ENCODE assay signal across 20 cellular contexts in genomic region chr11:35747638-35748037, GRCh38.
DNase-seq lines count a peak whose midpoint lies in the region; ATAC-seq, FAIRE-seq and TF ChIP-seq lines count a peak whose summit lies in the region.
"Had no signal": no experiment of that assay in that cellular context is flagged by ENCODE, and none has a peak within 500 bp of the region (broad histone marks: within the 10 kb centered on the region; RNA-seq: fewer than 3 reads in every experiment).

No MANE protein-coding gene starts in this region.

- TF ChIP-seq EP300 in HepG2 (IDR thresholded peaks at IDR 0.05; ENCODE audit: low read depth in 2 of 2, low read length in 2 of 2), result no peak
- TF ChIP-seq EP300 in HepG2 (CRISPR knock-in tag; IDR thresholded peaks at IDR 0.05; ENCODE audit: borderline replicate concordance), result no peak

- H3K4me1 ChIP-seq in HepG2 (ENCODE audit: insufficient read depth, low read length) (peaks cover 26% of the 10 kb centered on the region), right lobe of liver (peaks cover 0 to 34% (median 10%) of the 10 kb centered on the region in 4 donors), spleen (no peaks in the 10 kb centered on the region)
- H3K4me1 ChIP-seq: stomach, uterus had no signal

- no peak for ATAC-seq in HepG2
- ATAC-seq in right lobe of liver, result no peak
- no peak for ATAC-seq in GM21390 (IDR thresholded peaks at IDR 0.05; ENCODE audit: unreplicated experiment)
- ATAC-seq: GM12878; natural killer cell treated with Interleukin-12 subunit alpha and Interleukin-12 subunit beta and Interleukin-15 and Interleukin-18, amount 100 ng/mL, for 72 hours had no signal

- no peak overlapping the region for H3K4me2 ChIP-seq in HepG2 (ENCODE audit: low read depth, low read length)

- in situ Hi-C loops in HepG2 (cut with HindIII; ENCODE audit: extremely low pct_ligation_motif_present, low pct_unique_long_range_greater_than_20kb), result no loop called here

- intact Hi-C loops in HepG2 (cut with micrococcal nuclease; ENCODE audit: unreplicated experiment) (no loop called here), right lobe of liver (cut with DNase I) (loop anchor here in 1 of 2 donors (10.0 kb wide), 1 partner anchor 57 kb away; no protein-coding TSS in a partner anchor), spleen (cut with DNase I; ENCODE audit: low total_unique reads) (no loop called here)

- BruUV-seq in HepG2 (replicated peaks; lab: Mats Ljungman, UMichigan), result no TSS peak

- no peak overlapping the region for H3K9ac ChIP-seq in HepG2 (ENCODE audit: insufficient read depth, low read depth, low read length)

- TF ChIP-seq CTCF in HepG2 (CRISPR knock-in tag; IDR thresholded peaks at IDR 0.05) (no peak), right lobe of liver (IDR thresholded peaks at IDR 0.05) (no peak), spleen (IDR thresholded peaks at IDR 0.05 in 8 of 11, conservative IDR thresholded peaks at IDR 0.05 in 3 of 11) (no peak)

- H3K4me3 ChIP-seq in HepG2 (replicated peaks in 1 of 3; ENCODE audit: insufficient read depth in 1 of 3, low read depth in 2 of 3, low read length in 3 of 3), result no peak overlapping the region
- H3K4me3 ChIP-seq in right lobe of liver, result no peak overlapping the region
- no peak overlapping the region for H3K4me3 ChIP-seq in spleen
- H3K4me3 ChIP-seq: esophagus muscularis mucosa, GM12878, stomach, uterus had no signal

- H3K36me3 ChIP-seq in HepG2 (replicated peaks in 1 of 2; ENCODE audit: control insufficient read depth in 1 of 2, insufficient read depth in 2 of 2, low read length in 2 of 2) (peaks cover 3 to 17% of the 10 kb centered on the region in 2 experiments; a peak in 4 of 5 replicates), right lobe of liver (no peaks in the 10 kb centered on the region), spleen (peaks cover 0 to 29% (median 0%) of the 10 kb centered on the region in 6 donors)
- H3K36me3 ChIP-seq: uterus had no signal

- TF ChIP-seq POLR2A in HepG2 (IDR thresholded peaks at IDR 0.05; ENCODE audit: insufficient read depth in 1 of 2, low read depth in 2 of 2, low read length in 2 of 2), result no peak
- no peak for TF ChIP-seq POLR2A in right lobe of liver (IDR thresholded peaks at IDR 0.05)
- TF ChIP-seq POLR2A in erythroblast (IDR thresholded peaks at IDR 0.05; ENCODE audit: low read length), result no peak
- no peak for TF ChIP-seq POLR2A in spleen (IDR thresholded peaks at IDR 0.05)

- H3K27ac ChIP-seq in HepG2 (ENCODE audit: extremely low read length, insufficient read depth, low read length), result no peak overlapping the region
- no peak overlapping the region for H3K27ac ChIP-seq in right lobe of liver
- no peak overlapping the region for H3K27ac ChIP-seq in spleen
- H3K27ac ChIP-seq: esophagus muscularis mucosa, stomach, uterus had no signal

- no peak for TF ChIP-seq RAD21 in HepG2 (CRISPR knock-in tag; IDR thresholded peaks at IDR 0.05)

- no peak overlapping the region for H2AFZ ChIP-seq in HepG2 (ENCODE audit: low read length)

- no peak for FAIRE-seq in HepG2 (lab: Jason Lieb, UNC)
- FAIRE-seq: GM12878 had no signal

- POLR2A ChIA-PET in HepG2 (lab: Yijun Ruan, JAX), result no interaction called here

- no peaks in the 10 kb centered on the region for H3K79me2 ChIP-seq in HepG2 (ENCODE audit: insufficient read depth, low read length)

- DNase-seq in HepG2 (ENCODE audit: low spot score) (no peak), right lobe of liver (no peak), NCI-H2171 (lab: John Stamatoyannopoulos, UW) (peak; percentile 74), cerebellum (ENCODE audit: low spot score) (peak; percentile 67), erythroblast (lab: John Stamatoyannopoulos, UW) (no peak), spleen (no peak), EL (no peak)
- DNase-seq: ACHN; activated CD4-positive, alpha-beta T cell treated with anti-CD3 and anti-CD28 coated beads, Interleukin-2, amount 10 ng/mL, durations not matched to agents 7 days and 5 days; activated naive CD4-positive, alpha-beta T cell treated with anti-CD3 and anti-CD28 coated beads, Interleukin-2, amount 50 U/mL, for 16 hours; activated T-cell treated with anti-CD3 and anti-CD28 coated beads for 4 hours; CD4-positive, alpha-beta T cell; KG1; NCI-H446 treated with DMSO at 0.1 percent for 48 hours; stomach; uterus had no signal

- 98% methylated on average over 4 of the region's 4 CpGs for WGBS in HepG2 (ENCODE audit: low lambda C conversion rate)
- 83% methylated on average over 2 of the region's 4 CpGs for WGBS in right lobe of liver (ENCODE audit: insufficient coverage, low coverage, low lambda C conversion rate, missing lambda C conversion rate)
- WGBS in spleen, 5 donors, result 92 to 99% (median 97%) methylated on average over 4 of the region's 4 CpGs

- H3K9me3 ChIP-seq in HepG2 (ENCODE audit: low read length), result no peaks in the 10 kb centered on the region
- no peaks in the 10 kb centered on the region for H3K9me3 ChIP-seq in right lobe of liver
- H3K9me3 ChIP-seq in spleen, result no peaks in the 10 kb centered on the region
- H3K9me3 ChIP-seq: esophagus muscularis mucosa, stomach, uterus had no signal

- CTCF ChIA-PET in HepG2 (lab: Yijun Ruan, JAX; ENCODE audit: low intra/inter-chr PET ratio, low total read pairs), result no interaction called here

- no peaks in the 10 kb centered on the region for H3K27me3 ChIP-seq in HepG2 (ENCODE audit: control insufficient read depth in 1 of 2, insufficient read depth in 2 of 2, low read length in 2 of 2)
- H3K27me3 ChIP-seq in right lobe of liver, result no peaks in the 10 kb centered on the region
- H3K27me3 ChIP-seq in spleen (replicated peaks in 1 of 7), result no peaks in the 10 kb centered on the region
- H3K27me3 ChIP-seq: esophagus muscularis mucosa, stomach, uterus had no signal

- no peaks in the 10 kb centered on the region for H4K20me1 ChIP-seq in HepG2 (ENCODE audit: insufficient read depth, low read length)

TF ChIP-seq in HepG2, 621 proteins besides CTCF, POLR2A, EP300 and RAD21:
- TF ChIP-seq RFX5 (IDR thresholded peaks at IDR 0.05; ENCODE audit: low read depth, low read length) (peak; percentile 55; the same call in 1 of the 2 replicates), RFX1 (IDR thresholded peaks at IDR 0.05) (peak; percentile 48; the same call in 1 of the 2 replicates), ZBTB10 (CRISPR knock-in tag; IDR thresholded peaks at IDR 0.05; ENCODE audit: borderline replicate concordance) (no peak)

Comparison
In these comparisons a context has a peak if more than half of its experiments do, and no peak if none do; other contexts are left out.
1. DNase-seq: peak in NCI-H2171 (single experiment) and cerebellum (single experiment); none in HepG2 (single experiment), right lobe of liver (0 of 3), erythroblast (0 of 2), spleen (single experiment) and EL (single experiment).